8 cellular contexts compared by ENCODE assay signal in genomic region chr19:10870501-10870954, GRCh38. TPM values are rescaled to one million over a fixed set of nuclear protein-coding genes. Genes with fewer than 3 reads are reported as not detected.
DNase-seq lines count a peak whose midpoint lies in the region; ATAC-seq and TF ChIP-seq lines count a peak whose summit lies in the region.

No MANE protein-coding gene starts in this region.

- H3K9me3 ChIP-seq in IMR-90 (ENCODE audit: control insufficient read depth, insufficient read depth, low read length): no peaks in the 10 kb centered on the region

- peak overlapping the region; percentile 58 for H2AK5ac ChIP-seq in IMR-90 (ENCODE audit: low read depth, low read length)

- no peak for DNase-seq in BJ (ENCODE audit: low read depth)
- no peak for DNase-seq in IMR-90
- no peak for DNase-seq in natural killer cell
- DNase-seq in GF-D8 (lab: John Stamatoyannopoulos, UW): no peak

- peak overlapping the region; percentile 84 for H3K18ac ChIP-seq in IMR-90 (ENCODE audit: low read depth, low read length)

- TF ChIP-seq CTCF in BJ (IDR thresholded peaks at IDR 0.05; ENCODE audit: insufficient read depth, low read depth, low read length) (no peak), IMR-90 (conservative IDR thresholded peaks at IDR 0.05; ENCODE audit: low read depth, low read length) (no peak), natural killer cell (IDR thresholded peaks at IDR 0.05) (no peak)

- no peak for TF ChIP-seq RAD21 in IMR-90 (IDR thresholded peaks at IDR 0.05; ENCODE audit: low read length)

- peak overlapping the region; percentile 3; the same call in 2 of the 3 replicates for H2BK15ac ChIP-seq in IMR-90 (ENCODE audit: low read depth, low read length)

- dilution Hi-C loops in IMR-90 (cut with HindIII; ENCODE audit: low sequenced_read_pairs, unreplicated experiment): no loop called here

- intact Hi-C loops in IMR-90 (cut with micrococcal nuclease) (loop anchor here (5.0 kb wide), 1 partner anchor 57 kb away; the partner anchor contains the start of genes TIMM29 and YIPF2), natural killer cell (cut with micrococcal nuclease) (loop anchor here (2.0 kb wide), 1 partner anchor 34 kb away; the partner anchor contains the start of gene TMED1)

- peak overlapping the region; percentile 44 for H2BK120ac ChIP-seq in IMR-90 (ENCODE audit: low read depth, low read length)

- peaks cover 7% of the 10 kb centered on the region for H3K9me1 ChIP-seq in IMR-90 (ENCODE audit: insufficient read depth, low read length)

- H3K4me3 ChIP-seq in BJ (ENCODE audit: low read depth, low read length) (peak overlapping the region; percentile 49), IMR-90 (ENCODE audit: insufficient read depth, low read depth, low read length) (peak overlapping the region; percentile 49)

- H3K9me3 Mint-ChIP-seq in natural killer cell: no peaks in the 10 kb centered on the region

- H2BK5ac ChIP-seq in IMR-90 (ENCODE audit: low read depth, low read length, poor library complexity, severe bottlenecking): peak overlapping the region; percentile 70

- H4K91ac ChIP-seq in IMR-90 (ENCODE audit: insufficient read depth, low read depth, low read length): peak overlapping the region; percentile 64

- peak overlapping the region; percentile 7; the same call in 1 of the 2 replicates for H2BK20ac ChIP-seq in IMR-90 (ENCODE audit: low read depth, low read length)

- H3K56ac ChIP-seq in IMR-90 (ENCODE audit: extremely low read depth, insufficient read depth, low read length): no peak overlapping the region

- no TSS peak for BruUV-seq in IMR-90 (replicated peaks; lab: Mats Ljungman, UMichigan)

- H3K36me3 Mint-ChIP-seq in natural killer cell: no peaks in the 10 kb centered on the region

- H3K27ac Mint-ChIP-seq in natural killer cell: peak overlapping the region; percentile 61 to 73

- H3K79me1 ChIP-seq in IMR-90 (ENCODE audit: low read depth in 1 of 2, low read length in 2 of 2): peaks cover 13 to 34% of the 10 kb centered on the region in 2 experiments

- H3K23ac ChIP-seq in IMR-90 (ENCODE audit: low read depth, low read length): peak overlapping the region; percentile 5; the same call in 1 of the 2 replicates

- H2AK9ac ChIP-seq in IMR-90 (replicated peaks; ENCODE audit: low read depth, low read length, poor library complexity): peak overlapping the region; percentile 97

- peak overlapping the region; percentile 98 for H4K5ac ChIP-seq in IMR-90 (ENCODE audit: low read depth, low read length)

- in situ Hi-C loops in IMR-90 (cut with MboI; ENCODE audit: low sequenced_read_pairs): no loop called here

- TF ChIP-seq POLR2A in IMR-90 (IDR thresholded peaks at IDR 0.05; ENCODE audit: low read depth, low read length): no peak

- peak overlapping the region; percentile 84 for H2AFZ ChIP-seq in IMR-90 (replicated peaks; ENCODE audit: low read length, poor library complexity)

- H3K4me3 Mint-ChIP-seq in natural killer cell: peak overlapping the region; percentile 74

- WGBS in IMR-90 (ENCODE audit: extremely low coverage in 2 of 2, insufficient read length in 1 of 2), 2 experiments: 8% methylated on average over 5 of the region's 22 CpGs; no CpG with 5 or more reads in 1 of the 2 experiments

- H3K27me3 ChIP-seq in BJ (ENCODE audit: control insufficient read depth, insufficient read depth, low read length) (no peaks in the 10 kb centered on the region), IMR-90 (ENCODE audit: control insufficient read depth, insufficient read depth, low read length) (no peaks in the 10 kb centered on the region)

- ATAC-seq in IMR-90 (ENCODE audit: low read depth) (no peak), natural killer cell (no peak), HG03175 (IDR thresholded peaks at IDR 0.05; ENCODE audit: unreplicated experiment) (no peak), GM21576 (IDR thresholded peaks at IDR 0.05; ENCODE audit: unreplicated experiment) (no peak), HG03571 (IDR thresholded peaks at IDR 0.05; ENCODE audit: unreplicated experiment) (no peak)

- peak overlapping the region; percentile 93 for H3K4me2 ChIP-seq in IMR-90 (ENCODE audit: low read depth, low read length)

- H4K20me1 ChIP-seq in IMR-90 (ENCODE audit: insufficient read depth, low read length): peaks cover 19% of the 10 kb centered on the region; the same call in 1 of the 2 replicates

- H3K4me1 ChIP-seq in IMR-90 (ENCODE audit: control insufficient read depth, insufficient read depth, low read length): peaks cover 8% of the 10 kb centered on the region

- peak overlapping the region; percentile 23 for H3K14ac ChIP-seq in IMR-90 (replicated peaks; ENCODE audit: low read depth, low read length)

- POLR2A ChIA-PET in BJ (lab: Charles Lee) (interaction anchor here (0.6 to 1.6 kb wide), 2 partner anchors 35 to 167 kb away, joined by 4 read pairs; partner anchors contain the start of gene TMED1), IMR-90 (lab: Charles Lee; ENCODE audit: unreplicated experiment) (no interaction called here)

- H3K27ac ChIP-seq in IMR-90 (ENCODE audit: insufficient read depth, low read length) (peak overlapping the region; percentile 89), cingulate gyrus (ENCODE audit: low read depth, low read length) (peak overlapping the region; percentile 82)

- CTCF ChIA-PET in BJ (lab: Yijun Ruan, JAX): interaction anchor here (0.6 to 10.5 kb wide), 18 partner anchors 9 to 299 kb away, joined by 3 to 121 read pairs (median 4); partner anchors contain the start of gene DNM2
- CTCF ChIA-PET in IMR-90 (lab: Yijun Ruan, JAX): interaction anchor here (0.5 to 1.5 kb wide), 11 partner anchors 8 to 259 kb away, joined by 3 to 9 read pairs (median 5); no protein-coding TSS in a partner anchor

- peaks cover 9 to 27% of the 10 kb centered on the region in 2 donors for H3K4me1 Mint-ChIP-seq in natural killer cell

- no peaks in the 10 kb centered on the region for H3K27me3 Mint-ChIP-seq in natural killer cell (ENCODE audit: low read depth in 2 of 2)

- H3K4ac ChIP-seq in IMR-90 (ENCODE audit: low read depth, low read length): peak overlapping the region; percentile 86

- H3K36me3 ChIP-seq in BJ (ENCODE audit: control insufficient read depth, insufficient read depth, low read length): no peaks in the 10 kb centered on the region
- H3K36me3 ChIP-seq in IMR-90 (ENCODE audit: control insufficient read depth, insufficient read depth, low read length): no peaks in the 10 kb centered on the region

- H3K9ac ChIP-seq in IMR-90 (ENCODE audit: low read depth, low read length): peak overlapping the region; percentile 54

- H4K8ac ChIP-seq in IMR-90 (ENCODE audit: low read depth in 2 of 2, low read length in 2 of 2): peak overlapping the region; percentile 81 to 95

TF ChIP-seq in IMR-90, 13 proteins besides CTCF, POLR2A, EP300 and RAD21:
- TF ChIP-seq CHD1 (IDR thresholded peaks at IDR 0.05; ENCODE audit: low read depth, low read length) (no peak), NFE2L2 (IDR thresholded peaks at IDR 0.05; ENCODE audit: low read depth, low read length) (no peak), ELK1 (IDR thresholded peaks at IDR 0.05; ENCODE audit: borderline replicate concordance, low read depth, low read length) (no peak), MAZ (IDR thresholded peaks at IDR 0.05; ENCODE audit: borderline replicate concordance, low read depth, low read length) (no peak), RFX5 (IDR thresholded peaks at IDR 0.05; ENCODE audit: low read depth, low read length) (no peak)

RNA-seq across cellular contexts. Expression of gene CARM1, which starts 0.8 kb away (rescaled TPM):
- polyA plus RNA-seq in BJ (2011; rRNA removed): 17.9 and 33.7 TPM in 2 replicates
- 26.6 and 27.8 TPM in 2 replicates for polyA minus RNA-seq in BJ (2011; rRNA and poly(A)+ RNA removed)
- total RNA-seq in IMR-90 (2012; rRNA removed): 17.2 and 20.3 TPM in 2 replicates
- polyA plus RNA-seq in IMR-90 (2012; rRNA removed): 67.1 and 72.1 TPM in 2 replicates
- 48.1 and 93.2 TPM in 2 replicates for polyA plus RNA-seq in IMR-90 (2012; cell fraction: cytosol; rRNA removed)
- 66.7 and 125 TPM in 2 replicates for polyA plus RNA-seq in IMR-90 (2012; cell fraction: nucleus; rRNA removed; ENCODE audit: low replicate concordance)
- total RNA-seq in natural killer cell: 10 to 100 TPM; 13.4 to 21.3 (median 19.8) TPM

RNA-seq across cellular contexts. Expression of gene C19orf38, which starts 22.3 kb away (rescaled TPM):
- polyA plus RNA-seq in BJ (2011; rRNA removed) (0.20 and 0.26 TPM in 2 replicates), IMR-90 (2012; rRNA removed) (0.16 and 0.19 TPM in 2 replicates)
- polyA minus RNA-seq in BJ (2011; rRNA and poly(A)+ RNA removed): 0.26 and 0.33 TPM in 2 replicates
- total RNA-seq in IMR-90 (2012; rRNA removed) (0.18 and 0.28 TPM in 2 replicates), natural killer cell (1 to 10 TPM; 2.9 to 9.9 (median 6.2) TPM)
- polyA plus RNA-seq in IMR-90 (2012; cell fraction: cytosol; rRNA removed): 0.51 and 0.58 TPM in 2 replicates
- 0.61 and 0.69 TPM in 2 replicates for polyA plus RNA-seq in IMR-90 (2012; cell fraction: nucleus; rRNA removed; ENCODE audit: low replicate concordance)

RNA-seq across cellular contexts. Expression of gene TMED1, which starts 34.5 kb away (rescaled TPM):
- 50.2 and 85.3 TPM in 2 replicates for polyA plus RNA-seq in BJ (2011; rRNA removed)
- polyA minus RNA-seq in BJ (2011; rRNA and poly(A)+ RNA removed): 11.9 and 14.3 TPM in 2 replicates
- 32.8 and 37.6 TPM in 2 replicates for total RNA-seq in IMR-90 (2012; rRNA removed)
- polyA plus RNA-seq in IMR-90 (2012; rRNA removed): 41.4 and 46.3 TPM in 2 replicates
- 69.8 and 76.0 TPM in 2 replicates for polyA plus RNA-seq in IMR-90 (2012; cell fraction: cytosol; rRNA removed)
- polyA plus RNA-seq in IMR-90 (2012; cell fraction: nucleus; rRNA removed; ENCODE audit: low replicate concordance): 17.4 and 25.2 TPM in 2 replicates
- total RNA-seq in natural killer cell: 10 to 100 TPM; 20.5 to 27.8 (median 27.4) TPM

RNA-seq across cellular contexts. Expression of gene YIPF2, which starts 57.9 kb away (rescaled TPM):
- polyA plus RNA-seq in BJ (2011; rRNA removed): 79.3 and 138 TPM in 2 replicates
- 73.8 and 112 TPM in 2 replicates for polyA minus RNA-seq in BJ (2011; rRNA and poly(A)+ RNA removed)
- 53.6 and 61.5 TPM in 2 replicates for total RNA-seq in IMR-90 (2012; rRNA removed)
- 78.0 and 110 TPM in 2 replicates for polyA plus RNA-seq in IMR-90 (2012; rRNA removed)
- 74.0 and 129 TPM in 2 replicates for polyA plus RNA-seq in IMR-90 (2012; cell fraction: cytosol; rRNA removed)
- 108 and 239 TPM in 2 replicates for polyA plus RNA-seq in IMR-90 (2012; cell fraction: nucleus; rRNA removed; ENCODE audit: low replicate concordance)
- 10 to 100 TPM; 26.4 to 27.8 (median 27.2) TPM for total RNA-seq in natural killer cell

RNA-seq across cellular contexts. Expression of gene TIMM29, which starts 58.1 kb away (rescaled TPM):
- polyA plus RNA-seq in BJ (2011; rRNA removed) (6.7 and 9.1 TPM in 2 replicates), IMR-90 (2012; rRNA removed) (9.3 and 10.8 TPM in 2 replicates)
- 4.6 and 5.5 TPM in 2 replicates for polyA minus RNA-seq in BJ (2011; rRNA and poly(A)+ RNA removed)
- total RNA-seq in IMR-90 (2012; rRNA removed) (13.4 and 13.9 TPM in 2 replicates), natural killer cell (10 to 100 TPM; 20.7 to 30.9 (median 24.1) TPM)
- 13.5 and 20.9 TPM in 2 replicates for polyA plus RNA-seq in IMR-90 (2012; cell fraction: cytosol; rRNA removed)
- 5.5 and 16.3 TPM in 2 replicates for polyA plus RNA-seq in IMR-90 (2012; cell fraction: nucleus; rRNA removed; ENCODE audit: low replicate concordance)
